In genomic region chrX:51837926-51838325, GRCh38 we compare ENCODE assay signal across 11 cellular contexts. TPM values are rescaled to one million over a fixed set of nuclear protein-coding genes. Genes with fewer than 3 reads are reported as not detected.
DNase-seq lines count a peak whose midpoint lies in the region; ATAC-seq and TF ChIP-seq lines count a peak whose summit lies in the region.
"Had no signal": no experiment of that assay in that cellular context is flagged by ENCODE, and none has a peak within 500 bp of the region (broad histone marks: within the 10 kb centered on the region; RNA-seq: fewer than 3 reads in every experiment).

No MANE protein-coding gene starts in this region.

- POLR2A ChIA-PET in BJ (lab: Charles Lee) = no interaction called here

- peaks cover 30% of the 10 kb centered on the region for H3K36me3 Mint-ChIP-seq in activated T-helper 17 cell treated with anti-CD3 and anti-CD28 coated beads, Interleukin-2, amount 50 U/mL, for 72 hours (ENCODE audit: low read depth)

- TF ChIP-seq CTCF in BJ (IDR thresholded peaks at IDR 0.05; ENCODE audit: insufficient read depth, low read depth, low read length) = no peak
- no peak for TF ChIP-seq CTCF in cardiac fibroblast (IDR thresholded peaks at IDR 0.05; ENCODE audit: low read depth, low read length)

- H3K4me3 Mint-ChIP-seq in activated T-helper 17 cell treated with anti-CD3 and anti-CD28 coated beads, Interleukin-2, amount 50 U/mL, for 72 hours = no peak overlapping the region

- ATAC-seq in activated T-helper 17 cell treated with anti-CD3 and anti-CD28 coated beads, Interleukin-2, amount 50 U/mL, for 72 hours (replicated peaks) = no peak
- no peak for ATAC-seq in GM18511 (IDR thresholded peaks at IDR 0.05; ENCODE audit: unreplicated experiment)

- CTCF ChIA-PET in BJ (lab: Yijun Ruan, JAX) = no interaction called here

- no peak overlapping the region for H3K27ac Mint-ChIP-seq in activated T-helper 17 cell treated with anti-CD3 and anti-CD28 coated beads, Interleukin-2, amount 50 U/mL, for 72 hours

- no peaks in the 10 kb centered on the region for H3K9me3 ChIP-seq in MG63

- H3K36me3 ChIP-seq in BJ (ENCODE audit: control insufficient read depth, insufficient read depth, low read length) = no peaks in the 10 kb centered on the region
- H3K36me3 ChIP-seq in MG63 = no peaks in the 10 kb centered on the region

- H3K4me3 ChIP-seq in BJ (ENCODE audit: low read depth, low read length) (no peak overlapping the region), cardiac fibroblast (replicated peaks in 1 of 2; ENCODE audit: low read depth in 2 of 2, low read length in 2 of 2) (no peak overlapping the region), MG63 (no peak overlapping the region)
- H3K4me3 ChIP-seq: lung had no signal

- peaks cover 6% of the 10 kb centered on the region for H3K4me1 Mint-ChIP-seq in activated T-helper 17 cell treated with anti-CD3 and anti-CD28 coated beads, Interleukin-2, amount 50 U/mL, for 72 hours

- DNase-seq in BJ (ENCODE audit: low read depth) (peak; percentile 10), NCI-H1436 treated with DMSO at 0.1 percent for 48 hours (lab: John Stamatoyannopoulos, UW) (peak; percentile 2), cardiac fibroblast (ENCODE audit: low read depth in 2 of 2) (peak; percentile 35 to 60), medulla oblongata (ENCODE audit: extremely low spot score) (peak; percentile 40), MG63 (no peak), OCI-M1 (lab: John Stamatoyannopoulos, UW) (no peak)
- DNase-seq: COR-L47; effector CD4-positive, alpha-beta T cell had no signal

- H3K27me3 ChIP-seq in BJ (ENCODE audit: control insufficient read depth, insufficient read depth, low read length) (no peaks in the 10 kb centered on the region), MG63 (no peaks in the 10 kb centered on the region)

- no peaks in the 10 kb centered on the region for H3K27me3 Mint-ChIP-seq in activated T-helper 17 cell treated with anti-CD3 and anti-CD28 coated beads, Interleukin-2, amount 50 U/mL, for 72 hours

- H3K9me3 Mint-ChIP-seq in activated T-helper 17 cell treated with anti-CD3 and anti-CD28 coated beads, Interleukin-2, amount 50 U/mL, for 72 hours = no peaks in the 10 kb centered on the region

RNA-seq across cellular contexts. Expression of gene MAGED1, which starts 55.5 kb away (rescaled TPM):
- 328 and 428 TPM in 2 replicates for polyA plus RNA-seq in BJ (2011; rRNA removed)
- polyA minus RNA-seq in BJ (2011; rRNA and poly(A)+ RNA removed) = 256 and 294 TPM in 2 replicates
- 10 to 100 TPM; 40.0 to 40.4 TPM for total RNA-seq in activated T-helper 17 cell treated with anti-CD3 and anti-CD28 coated beads, Interleukin-2, amount 50 U/mL, for 72 hours
- total RNA-seq in MG63 (2014; rRNA removed; shearing (Covaris generic); ENCODE audit: low replicate concordance) = 118 and 121 TPM in 2 replicates

Comparison
In these comparisons a context has a peak if more than half of its experiments do, and no peak if none do; other contexts are left out.
1. DNase-seq: peak in BJ (single experiment), NCI-H1436 treated with DMSO at 0.1 percent for 48 hours (single experiment), cardiac fibroblast (2 of 2) and medulla oblongata (single experiment); none in MG63 (single experiment) and OCI-M1 (single experiment).